Comparison of ENCODE assay signal across 20 cellular contexts in the genomic region with DNA sequence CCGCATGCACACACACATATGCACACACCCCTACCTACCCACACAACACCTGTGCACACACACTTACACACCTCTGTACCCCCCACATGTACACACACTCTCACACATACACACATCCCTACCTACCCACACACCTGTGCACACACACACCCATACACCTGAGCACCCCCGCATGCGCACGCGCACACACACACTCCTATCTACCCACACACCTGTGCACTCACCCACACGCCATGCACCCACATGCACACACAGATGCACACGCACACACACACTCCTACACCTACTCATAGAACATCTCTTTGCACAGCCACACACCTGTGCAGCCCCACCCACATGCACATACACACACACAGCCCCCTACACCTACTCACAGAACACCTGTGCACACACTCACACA. TPM values are rescaled to one million over a fixed set of nuclear protein-coding genes. Genes with fewer than 3 reads are reported as not detected.
DNase-seq lines count a peak whose midpoint lies in the region; ATAC-seq, FAIRE-seq and TF ChIP-seq lines count a peak whose summit lies in the region.
"Had no signal": no experiment of that assay in that cellular context is flagged by ENCODE, and none has a peak within 500 bp of the region (broad histone marks: within the 10 kb centered on the region; RNA-seq: fewer than 3 reads in every experiment).

No MANE protein-coding gene starts in this region.

- peak overlapping the region; percentile 54 for H4K91ac ChIP-seq in H1 (replicated peaks; ENCODE audit: insufficient read length, low read length)
- no peak overlapping the region for H4K91ac ChIP-seq in trophoblast cell (ENCODE audit: low read depth, low read length)

- H3K14ac ChIP-seq in H1 (ENCODE audit: insufficient read length): no peak overlapping the region
- no peak overlapping the region for H3K14ac ChIP-seq in trophoblast cell (ENCODE audit: low read length)

- H4K12ac ChIP-seq in trophoblast cell (ENCODE audit: low read depth, low read length): no peak overlapping the region

- H2BK20ac ChIP-seq in H1 (ENCODE audit: low read length): peak overlapping the region; percentile 75; the same call in 1 of the 2 replicates

- no peak overlapping the region for H3K4me3 ChIP-seq in A549
- H3K4me3 ChIP-seq in HEK293 (ENCODE audit: low read depth, low read length): no peak overlapping the region
- H3K4me3 ChIP-seq in H1 (ENCODE audit: extremely low read depth in 1 of 4, insufficient read depth in 2 of 4, low read depth in 3 of 4, low read length in 4 of 4): no peak overlapping the region
- H3K4me3 ChIP-seq in trophoblast cell (ENCODE audit: low read depth, low read length): peak overlapping the region; percentile 50
- H3K4me3 ChIP-seq in hepatocyte: no peak overlapping the region
- H3K4me3 ChIP-seq in aorta (ENCODE audit: low read length in 2 of 2): no peak overlapping the region
- no peak overlapping the region for H3K4me3 ChIP-seq in PC-9
- H3K4me3 ChIP-seq: GM23338, HAP-1, SJSA1 had no signal

- WGBS in A549 (ENCODE audit: missing lambda C conversion rate): 94% methylated on average over 7 of the region's 7 CpGs
- 98% methylated on average over 7 of the region's 7 CpGs; no CpG with 5 or more reads in 1 of the 2 experiments for WGBS in H1 (ENCODE audit: extremely low coverage in 1 of 2, insufficient coverage in 1 of 2, insufficient read length in 1 of 2, insufficient replicate concordance in 2 of 2, low coverage in 1 of 2, low lambda C conversion rate in 2 of 2, missing lambda C conversion rate in 1 of 2), 2 experiments
- WGBS in trophoblast cell (ENCODE audit: extremely low coverage, insufficient coverage, insufficient read length): no CpG with 5 or more reads among the region's 7 CpGs
- WGBS in hepatocyte (ENCODE audit: low lambda C conversion rate, missing lambda C conversion rate): 97% methylated on average over 7 of the region's 7 CpGs
- WGBS in aorta, 2 donors: 96 to 97% methylated on average over 7 of the region's 7 CpGs

- DNase-seq in A549 (ENCODE audit: low read depth in 1 of 2, low spot score in 1 of 2) (no peak), H1 (ENCODE audit: low read depth in 1 of 2, low spot score in 2 of 2) (no peak), trophoblast cell (no peak), hepatocyte (ENCODE audit: low spot score) (no peak), aorta (no peak), PC-9 (no peak)
- DNase-seq: AML-193; C1 segment of cervical spinal cord; CD4-positive, alpha-beta memory T cell; Karpas-422; NCI-H446; NCI-H774; Right ventricle myocardium superior; RPMI8226 had no signal

- POLR2A ChIA-PET in A549 (lab: Yijun Ruan, JAX): no interaction called here
- POLR2A ChIA-PET in HEK293 (lab: Yijun Ruan, JAX): no interaction called here
- POLR2A ChIA-PET in H1 (lab: Charles Lee; ENCODE audit: partially characterized antibody): no interaction called here
- POLR2A ChIA-PET in PC-9 (lab: Charles Lee; ENCODE audit: unreplicated experiment): no interaction called here

- BruUV-seq in PC-9 (replicated peaks; lab: Mats Ljungman, UMichigan): no TSS peak

- H3F3A ChIP-seq in PC-9 (ENCODE audit: insufficient read depth, low read depth): no peaks in the 10 kb centered on the region; the same call in 1 of the 2 replicates

- H3K9ac ChIP-seq in H1 (replicated peaks in 1 of 4; ENCODE audit: extremely low read depth in 1 of 4, low read depth in 3 of 4, low read length in 3 of 4) (no peak overlapping the region), trophoblast cell (ENCODE audit: low read length) (no peak overlapping the region)

- H3K18ac ChIP-seq in H1 (ENCODE audit: extremely low read depth, low read length): no peak overlapping the region
- no peak overlapping the region for H3K18ac ChIP-seq in trophoblast cell (ENCODE audit: low read length)

- intact Hi-C loops in aorta (cut with DNase I): no loop called here
- intact Hi-C loops in PC-9 (cut with micrococcal nuclease; ENCODE audit: unreplicated experiment): no loop called here

- CTCF ChIA-PET in A549 (lab: Yijun Ruan, JAX) (interaction anchor here (5.6 kb wide), 1 partner anchor 9 kb away, joined by 33 read pairs; no protein-coding TSS in a partner anchor), HEK293 (lab: Yijun Ruan, JAX) (no interaction called here), H1 (lab: Charles Lee; ENCODE audit: partially characterized antibody) (interaction anchor here (0.8 to 21.2 kb wide), 3 partner anchors 9 to 212 kb away, joined by 3 to 339 read pairs (median 6); no protein-coding TSS in a partner anchor), PC-9 (lab: Charles Lee) (no interaction called here)

- H3K27ac ChIP-seq in A549 (peak overlapping the region; percentile 37 to 81; a peak in 5 of 6 replicates), HEK293 (ENCODE audit: extremely low read depth, low read depth, low read length) (no peak overlapping the region), H1 (ENCODE audit: low read depth, low read length) (no peak overlapping the region), trophoblast cell (ENCODE audit: low read depth, low read length) (no peak overlapping the region), hepatocyte (no peak overlapping the region), aorta (ENCODE audit: low read depth in 1 of 2, low read length in 2 of 2) (no peak overlapping the region), PC-9 (no peak overlapping the region)
- H3K27ac ChIP-seq: HL-60, SJSA1 had no signal

- H3K23me2 ChIP-seq in H1 (ENCODE audit: low read depth, low read length): no peaks in the 10 kb centered on the region; the same call in 1 of the 2 replicates

- TF ChIP-seq EP300 in A549 (IDR thresholded peaks at IDR 0.05) (no peak), H1 (IDR thresholded peaks at IDR 0.05; ENCODE audit: borderline replicate concordance in 1 of 2, low read depth in 2 of 2, low read length in 2 of 2) (no peak)

- H2AFZ ChIP-seq in H1 (ENCODE audit: low read length) (no peak overlapping the region), trophoblast cell (ENCODE audit: insufficient read depth, low read length, poor library complexity) (no peak overlapping the region), hepatocyte (no peak overlapping the region), PC-9 (no peak overlapping the region)
- H2AFZ ChIP-seq: GM23338 had no signal

- no peaks in the 10 kb centered on the region for H3K27me3 ChIP-seq in H1 (replicated peaks in 1 of 4; ENCODE audit: control insufficient read depth in 3 of 4, extremely low read depth in 1 of 4, insufficient read depth in 3 of 4, low read length in 3 of 4)
- H3K27me3 ChIP-seq in trophoblast cell (ENCODE audit: insufficient read depth, low read length): no peaks in the 10 kb centered on the region
- no peaks in the 10 kb centered on the region for H3K27me3 ChIP-seq in hepatocyte
- no peaks in the 10 kb centered on the region for H3K27me3 ChIP-seq in aorta (ENCODE audit: control insufficient read depth in 1 of 2, insufficient read depth in 2 of 2, low read length in 1 of 2)
- H3K27me3 ChIP-seq in PC-9 (ENCODE audit: insufficient read depth, low read depth): no peaks in the 10 kb centered on the region
- H3K27me3 ChIP-seq: SJSA1 had no signal

- FAIRE-seq in A549 (lab: Jason Lieb, UNC) (no peak), H1 (lab: Jason Lieb, UNC) (no peak)
- FAIRE-seq: A204.1 had no signal

- H3K4me2 ChIP-seq in A549 (peak overlapping the region; percentile 52; the same call in 2 of the 3 replicates), H1 (ENCODE audit: insufficient read depth in 1 of 2, low read depth in 2 of 2, low read length in 2 of 2) (no peak overlapping the region), trophoblast cell (ENCODE audit: low read length) (no peak overlapping the region), hepatocyte (no peak overlapping the region), PC-9 (no peak overlapping the region)
- H3K4me2 ChIP-seq: GM23338 had no signal

- H2AK5ac ChIP-seq in H1 (ENCODE audit: low read depth, low read length) (peak overlapping the region; percentile 77; the same call in 1 of the 2 replicates), trophoblast cell (ENCODE audit: low read length) (no peak overlapping the region)

- H2BK5ac ChIP-seq in H1 (ENCODE audit: low read depth, low read length) (peak overlapping the region; percentile 75; the same call in 1 of the 2 replicates), trophoblast cell (ENCODE audit: low read depth, low read length, poor library complexity) (no peak overlapping the region)

- H3K79me1 ChIP-seq in H1 (ENCODE audit: low read depth, low read length) (no peaks in the 10 kb centered on the region), trophoblast cell (ENCODE audit: low read length) (peaks cover 2% of the 10 kb centered on the region)

- H4K8ac ChIP-seq in H1 (ENCODE audit: extremely low read depth, insufficient read depth, low read length) (no peak overlapping the region), trophoblast cell (ENCODE audit: low read depth, low read length) (no peak overlapping the region)

- ATAC-seq in A549: no peak
- ATAC-seq in aorta (ENCODE audit: low FRiP score): no peak
- ATAC-seq: GM23338 had no signal

- H3K56ac ChIP-seq in H1 (replicated peaks; ENCODE audit: insufficient read length, low read depth, low read length): no peak overlapping the region

- H3K9me3 ChIP-seq in A549 (no peaks in the 10 kb centered on the region), HEK293 (ENCODE audit: control insufficient read depth, insufficient read depth, low read depth, low read length) (no peaks in the 10 kb centered on the region), H1 (ENCODE audit: insufficient read depth in 2 of 2, low read depth in 1 of 2, low read length in 1 of 2) (peaks cover 0 to 4% of the 10 kb centered on the region in 2 experiments; a peak in 1 of 4 replicates), trophoblast cell (ENCODE audit: insufficient read depth, low read depth, low read length) (peaks cover 7% of the 10 kb centered on the region), hepatocyte (ENCODE audit: low read depth) (no peaks in the 10 kb centered on the region), aorta (ENCODE audit: control insufficient read depth, low read length) (peaks cover 1% of the 10 kb centered on the region), PC-9 (ENCODE audit: insufficient read depth, low read depth) (no peaks in the 10 kb centered on the region)
- H3K9me3 ChIP-seq: HAP-1, SJSA1 had no signal

- peaks cover 13% of the 10 kb centered on the region for H3K4me1 ChIP-seq in A549
- no peaks in the 10 kb centered on the region for H3K4me1 ChIP-seq in HEK293 (ENCODE audit: control insufficient read depth, insufficient read depth, low read length)
- H3K4me1 ChIP-seq in H1 (replicated peaks in 1 of 4; ENCODE audit: control insufficient read depth in 3 of 4, insufficient read depth in 4 of 4, low read length in 3 of 4): peaks cover 2 to 6% (median 3%) of the 10 kb centered on the region in 4 experiments; a peak in 3 of 7 replicates
- peaks cover 0 to 2% of the 10 kb centered on the region in 2 experiments for H3K4me1 ChIP-seq in trophoblast cell (ENCODE audit: control insufficient read depth in 1 of 2, insufficient read depth in 2 of 2, low read length in 2 of 2)
- no peaks in the 10 kb centered on the region for H3K4me1 ChIP-seq in hepatocyte (ENCODE audit: insufficient read depth)
- H3K4me1 ChIP-seq in aorta (ENCODE audit: control insufficient read depth in 1 of 2, insufficient read depth in 2 of 2, low read length in 2 of 2): no peaks in the 10 kb centered on the region
- H3K4me1 ChIP-seq in PC-9 (replicated peaks; ENCODE audit: insufficient read depth): no peaks in the 10 kb centered on the region; the same call in none of the 2 replicates
- H3K4me1 ChIP-seq: HAP-1 had no signal

- H3K79me2 ChIP-seq in H1 (ENCODE audit: control insufficient read depth in 1 of 2, insufficient read depth in 2 of 2, low read length in 2 of 2) (no peaks in the 10 kb centered on the region), trophoblast cell (ENCODE audit: control insufficient read depth, insufficient read depth, low read length, poor library complexity) (no peaks in the 10 kb centered on the region), hepatocyte (no peaks in the 10 kb centered on the region), PC-9 (ENCODE audit: low read depth) (no peaks in the 10 kb centered on the region)

- H3K23ac ChIP-seq in H1 (ENCODE audit: insufficient read length) (no peak overlapping the region), trophoblast cell (ENCODE audit: low read length) (peak overlapping the region; percentile 52)

- 0 out of 2 replicates have a peak overlapping the region, but pooled peaks have one; percentile 65 for H2BK15ac ChIP-seq in H1 (ENCODE audit: low read length)

- TF ChIP-seq POLR2A in A549 (IDR thresholded peaks at IDR 0.05; ENCODE audit: low read length): no peak
- no peak for TF ChIP-seq POLR2A in H1 (IDR thresholded peaks at IDR 0.05; ENCODE audit: control extremely low read depth in 1 of 2, low read depth in 2 of 2, low read length in 2 of 2)

- H4K20me1 ChIP-seq in H1 (replicated peaks in 1 of 2; ENCODE audit: control insufficient read depth in 1 of 2, insufficient read depth in 2 of 2, low read length in 2 of 2) (no peaks in the 10 kb centered on the region), hepatocyte (ENCODE audit: insufficient read depth, poor library complexity, severe bottlenecking) (no peaks in the 10 kb centered on the region), PC-9 (ENCODE audit: insufficient read depth) (no peaks in the 10 kb centered on the region)

- no peaks in the 10 kb centered on the region for H3K9me2 ChIP-seq in hepatocyte (replicated peaks; ENCODE audit: insufficient read depth)
- no peaks in the 10 kb centered on the region for H3K9me2 ChIP-seq in PC-9 (ENCODE audit: insufficient read depth)

- TF ChIP-seq CTCF in A549 (IDR thresholded peaks at IDR 0.05) (no peak), HEK293 (tag by site-specific recombination; IDR thresholded peaks at IDR 0.05) (no peak), H1 (IDR thresholded peaks at IDR 0.05; ENCODE audit: control extremely low read depth in 1 of 3, insufficient read depth in 1 of 3, low read depth in 1 of 3, low read length in 3 of 3) (no peak), hepatocyte (IDR thresholded peaks at IDR 0.05; ENCODE audit: poor library complexity) (no peak), PC-9 (conservative IDR thresholded peaks at IDR 0.05) (no peak)

- no peak overlapping the region for H4K5ac ChIP-seq in H1 (ENCODE audit: insufficient read length, low read depth, low read length)

- H3K36me3 ChIP-seq in HEK293 (ENCODE audit: control insufficient read depth in 2 of 2, insufficient read depth in 1 of 2, low read length in 2 of 2) (no peaks in the 10 kb centered on the region), H1 (ENCODE audit: control insufficient read depth in 2 of 4, insufficient read depth in 4 of 4, low read length in 3 of 4) (no peaks in the 10 kb centered on the region), trophoblast cell (ENCODE audit: control insufficient read depth in 1 of 2, insufficient read depth in 2 of 2, low read length in 2 of 2) (no peaks in the 10 kb centered on the region), hepatocyte (replicated peaks; ENCODE audit: insufficient read depth, low read depth) (no peaks in the 10 kb centered on the region), aorta (ENCODE audit: control insufficient read depth in 1 of 2, insufficient read depth in 2 of 2, low read length in 1 of 2) (no peaks in the 10 kb centered on the region), PC-9 (ENCODE audit: low read depth) (no peaks in the 10 kb centered on the region)
- H3K36me3 ChIP-seq: HAP-1, SJSA1 had no signal

- no peak for TF ChIP-seq RAD21 in A549 (conservative IDR thresholded peaks at IDR 0.05 in 1 of 2, IDR thresholded peaks at IDR 0.05 in 1 of 2)
- TF ChIP-seq RAD21 in H1 (IDR thresholded peaks at IDR 0.05 in 1 of 2, conservative IDR thresholded peaks at IDR 0.05 in 1 of 2; ENCODE audit: low read depth in 2 of 2, low read length in 2 of 2): no peak

- H2BK12ac ChIP-seq in H1 (ENCODE audit: low read depth, low read length) (peak overlapping the region; percentile 90; the same call in 1 of the 2 replicates), trophoblast cell (ENCODE audit: low read length) (no peak overlapping the region)

- H3K4ac ChIP-seq in H1 (replicated peaks; ENCODE audit: insufficient read length, low read depth, low read length): no peak overlapping the region
- H3K4ac ChIP-seq in trophoblast cell (ENCODE audit: low read depth, low read length): no peak overlapping the region

- H2BK120ac ChIP-seq in H1 (replicated peaks; ENCODE audit: low read depth, low read length) (no peak overlapping the region), trophoblast cell (ENCODE audit: insufficient read depth, low read length, poor library complexity) (no peak overlapping the region)

RNA-seq across cellular contexts. Expression of a gene that starts 15.5 kb away (rescaled TPM):
- polyA plus RNA-seq in A549 (2011; rRNA removed): 1.3 and 1.6 TPM in 2 replicates
- polyA plus RNA-seq in A549 (2012; cell fraction: cytosol; rRNA removed): 1.0 and 1.1 TPM in 2 replicates
- polyA plus RNA-seq in A549 (2012; cell fraction: nucleus; rRNA removed): 1.5 TPM in 2 replicates
- 1.1 to 1.5 TPM (median 1.3 TPM) in 3 replicates for polyA plus RNA-seq in A549 (2017; fragmentation: RNase III; extraction: RNeasy Plus Mini Kit Qiagen cat#74134 plus additional on column Dnase treatment)
- 2.1 and 3.8 TPM in 2 replicates for polyA minus RNA-seq in A549 (2011; rRNA and poly(A)+ RNA removed)
- 5.8 and 7.5 TPM in 2 replicates for total RNA-seq in H1 (2021; fragmentation: NEBNext Ultra II Directional; extraction: Animal tissue kit (Norgen Biotek cat#: 25700))
- polyA plus RNA-seq in H1 (2011; rRNA removed): 1.6 and 2.5 TPM in 2 replicates
- 1.8 TPM for polyA plus RNA-seq in H1 (2011; cell fraction: cytosol; rRNA removed)
- 4.4 TPM for polyA plus RNA-seq in H1 (2011; cell fraction: nucleus; rRNA removed)
- polyA plus RNA-seq in H1 (2012, experiment 1 of 2): 2.3 to 3.3 TPM (median 2.8 TPM) in 4 replicates
- polyA plus RNA-seq in H1 (2012, experiment 2 of 2): 2.3 TPM
- 4.0 TPM for polyA plus RNA-seq in H1 (2013, experiment 1 of 2)
- 4.2 TPM for polyA plus RNA-seq in H1 (2013, experiment 2 of 2)
- polyA minus RNA-seq in H1 (2011; rRNA and poly(A)+ RNA removed): 2.2 and 3.9 TPM in 2 replicates
- 2.1 TPM for polyA minus RNA-seq in H1 (2011; cell fraction: cytosol; rRNA and poly(A)+ RNA removed)
- 2.8 TPM for polyA minus RNA-seq in H1 (2011; cell fraction: nucleus; rRNA and poly(A)+ RNA removed)
- polyA plus RNA-seq in trophoblast cell (2013): 0.62 and 0.63 TPM in 2 replicates
- 11.3 and 11.7 TPM in 2 replicates for total RNA-seq in hepatocyte
- 6.8 and 10.6 TPM in 2 replicates for polyA plus RNA-seq in hepatocyte
- 1 to 10 TPM; 1.8 to 2.2 TPM for total RNA-seq in aorta
- polyA plus RNA-seq in aorta: 1 to 10 TPM in 1 of 2 donors, under 1 TPM in 1; 0.87 to 2.9 TPM
- total RNA-seq in PC-9 (2021): 14.0 and 16.7 TPM in 2 replicates
- total RNA-seq: SJSA1 had no signal
- polyA plus RNA-seq: CD4-positive, alpha-beta memory T cell had no signal

Comparison
In these comparisons a context has a peak if more than half of its experiments do, and no peak if none do; other contexts are left out.
1. H3K27ac ChIP-seq: peak in A549 (2 of 2); none in HEK293 (single experiment), H1 (single experiment), trophoblast cell (single experiment), hepatocyte (single experiment), aorta (0 of 2) and PC-9 (single experiment).
2. CTCF ChIA-PET loops: an anchor here in A549 (5.6 kb wide) and H1 (0.8 to 21.2 kb wide); none called in HEK293 and PC-9.